Comparison of ENCODE assay signal across 1 cellular context in the genomic region with DNA sequence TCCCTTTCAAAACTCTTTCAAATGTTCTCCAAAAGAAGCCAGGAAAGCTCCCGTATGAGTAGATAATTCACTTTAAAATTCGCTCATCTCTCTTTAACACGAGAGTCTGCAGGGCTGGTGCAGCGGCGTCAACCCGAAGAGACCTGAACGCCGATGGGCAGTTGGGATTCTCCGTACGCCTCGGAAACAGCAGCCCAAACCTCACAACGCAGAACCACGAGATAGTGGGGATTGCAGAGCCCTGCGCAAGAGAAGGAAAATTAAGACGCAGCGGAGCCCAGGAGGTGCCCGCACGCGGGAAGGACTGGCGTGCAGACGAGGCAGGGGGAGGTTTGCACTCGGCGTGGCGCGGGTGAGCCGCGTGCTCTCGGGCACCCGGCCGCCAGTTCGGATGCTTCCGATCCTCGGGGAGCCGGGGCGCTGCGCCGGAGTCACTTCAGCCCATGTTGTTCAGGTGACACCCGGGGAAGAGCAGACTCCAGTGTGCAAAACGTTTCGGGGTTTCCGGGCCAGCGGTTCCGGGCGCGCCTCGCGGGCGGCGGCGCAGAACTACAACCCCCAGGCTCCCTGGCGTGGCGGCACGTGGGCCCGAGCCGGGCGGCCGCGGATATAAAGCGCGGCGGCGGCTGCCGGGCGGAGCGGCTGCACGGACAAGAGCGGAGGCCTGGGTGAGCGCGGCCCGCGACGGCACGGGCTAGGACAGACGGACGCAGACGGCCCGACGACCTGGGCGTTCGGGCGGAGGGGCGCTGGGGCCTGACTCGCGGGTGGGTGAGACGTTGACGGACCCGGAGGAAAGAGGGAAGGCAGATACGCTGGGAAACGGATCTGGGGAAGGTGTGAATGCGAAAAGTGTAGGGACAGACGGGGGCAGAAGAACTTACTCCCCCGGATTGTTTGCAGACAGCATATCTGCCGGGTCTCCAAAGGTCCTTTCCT.
TF ChIP-seq lines count a peak whose summit lies in the region.

A gene with protein sequence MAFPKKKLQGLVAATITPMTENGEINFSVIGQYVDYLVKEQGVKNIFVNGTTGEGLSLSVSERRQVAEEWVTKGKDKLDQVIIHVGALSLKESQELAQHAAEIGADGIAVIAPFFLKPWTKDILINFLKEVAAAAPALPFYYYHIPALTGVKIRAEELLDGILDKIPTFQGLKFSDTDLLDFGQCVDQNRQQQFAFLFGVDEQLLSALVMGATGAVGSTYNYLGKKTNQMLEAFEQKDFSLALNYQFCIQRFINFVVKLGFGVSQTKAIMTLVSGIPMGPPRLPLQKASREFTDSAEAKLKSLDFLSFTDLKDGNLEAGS (plus strand): TSS at position 636 of the 939 bp plus-strand sequence. CDS start 4,599 bp downstream, outside the sequence.

TF ChIP-seq in HepG2, 621 proteins besides CTCF, POLR2A, EP300 and RAD21 (continued from another document and continues in another):
- TF ChIP-seq, protein P1, sequence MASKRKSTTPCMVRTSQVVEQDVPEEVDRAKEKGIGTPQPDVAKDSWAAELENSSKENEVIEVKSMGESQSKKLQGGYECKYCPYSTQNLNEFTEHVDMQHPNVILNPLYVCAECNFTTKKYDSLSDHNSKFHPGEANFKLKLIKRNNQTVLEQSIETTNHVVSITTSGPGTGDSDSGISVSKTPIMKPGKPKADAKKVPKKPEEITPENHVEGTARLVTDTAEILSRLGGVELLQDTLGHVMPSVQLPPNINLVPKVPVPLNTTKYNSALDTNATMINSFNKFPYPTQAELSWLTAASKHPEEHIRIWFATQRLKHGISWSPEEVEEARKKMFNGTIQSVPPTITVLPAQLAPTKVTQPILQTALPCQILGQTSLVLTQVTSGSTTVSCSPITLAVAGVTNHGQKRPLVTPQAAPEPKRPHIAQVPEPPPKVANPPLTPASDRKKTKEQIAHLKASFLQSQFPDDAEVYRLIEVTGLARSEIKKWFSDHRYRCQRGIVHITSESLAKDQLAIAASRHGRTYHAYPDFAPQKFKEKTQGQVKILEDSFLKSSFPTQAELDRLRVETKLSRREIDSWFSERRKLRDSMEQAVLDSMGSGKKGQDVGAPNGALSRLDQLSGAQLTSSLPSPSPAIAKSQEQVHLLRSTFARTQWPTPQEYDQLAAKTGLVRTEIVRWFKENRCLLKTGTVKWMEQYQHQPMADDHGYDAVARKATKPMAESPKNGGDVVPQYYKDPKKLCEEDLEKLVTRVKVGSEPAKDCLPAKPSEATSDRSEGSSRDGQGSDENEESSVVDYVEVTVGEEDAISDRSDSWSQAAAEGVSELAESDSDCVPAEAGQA (IDR thresholded peaks at IDR 0.05; ENCODE audit: low read depth), result no peak
- TF ChIP-seq, protein P1 (CRISPR knock-in tag; IDR thresholded peaks at IDR 0.05; ENCODE audit: borderline replicate concordance), result 0 out of 2 replicates have a peak, but pooled peaks have one; percentile 55
- TF ChIP-seq ZNF136 (CRISPR knock-in tag; IDR thresholded peaks at IDR 0.05; ENCODE audit: low read depth) (0 out of 2 replicates have a peak, but pooled peaks have one; percentile 26), ZNF781 (CRISPR knock-in tag; IDR thresholded peaks at IDR 0.05; ENCODE audit: borderline replicate concordance, not compliant biosample characterization) (no peak), ZNF510 (CRISPR knock-in tag; IDR thresholded peaks at IDR 0.05; ENCODE audit: low read depth) (no peak), GZF1 (CRISPR knock-in tag; IDR thresholded peaks at IDR 0.05) (no peak), RBFOX2 (IDR thresholded peaks at IDR 0.05; ENCODE audit: low read depth, low read length) (0 out of 2 replicates have a peak, but pooled peaks have one; percentile 28), ZNF543 (CRISPR knock-in tag; IDR thresholded peaks at IDR 0.05) (0 out of 2 replicates have a peak, but pooled peaks have one; percentile 42), CHCHD3 (CRISPR knock-in tag; IDR thresholded peaks at IDR 0.05) (no peak), HOXA9 (CRISPR knock-in tag; IDR thresholded peaks at IDR 0.05; ENCODE audit: borderline replicate concordance) (no peak), ZNF160 (CRISPR knock-in tag; IDR thresholded peaks at IDR 0.05) (0 out of 2 replicates have a peak, but pooled peaks have one; percentile 44), ZNF446 (CRISPR knock-in tag; IDR thresholded peaks at IDR 0.05) (no peak), ZSCAN25 (CRISPR knock-in tag; IDR thresholded peaks at IDR 0.05) (no peak)
- TF ChIP-seq, protein P2, sequence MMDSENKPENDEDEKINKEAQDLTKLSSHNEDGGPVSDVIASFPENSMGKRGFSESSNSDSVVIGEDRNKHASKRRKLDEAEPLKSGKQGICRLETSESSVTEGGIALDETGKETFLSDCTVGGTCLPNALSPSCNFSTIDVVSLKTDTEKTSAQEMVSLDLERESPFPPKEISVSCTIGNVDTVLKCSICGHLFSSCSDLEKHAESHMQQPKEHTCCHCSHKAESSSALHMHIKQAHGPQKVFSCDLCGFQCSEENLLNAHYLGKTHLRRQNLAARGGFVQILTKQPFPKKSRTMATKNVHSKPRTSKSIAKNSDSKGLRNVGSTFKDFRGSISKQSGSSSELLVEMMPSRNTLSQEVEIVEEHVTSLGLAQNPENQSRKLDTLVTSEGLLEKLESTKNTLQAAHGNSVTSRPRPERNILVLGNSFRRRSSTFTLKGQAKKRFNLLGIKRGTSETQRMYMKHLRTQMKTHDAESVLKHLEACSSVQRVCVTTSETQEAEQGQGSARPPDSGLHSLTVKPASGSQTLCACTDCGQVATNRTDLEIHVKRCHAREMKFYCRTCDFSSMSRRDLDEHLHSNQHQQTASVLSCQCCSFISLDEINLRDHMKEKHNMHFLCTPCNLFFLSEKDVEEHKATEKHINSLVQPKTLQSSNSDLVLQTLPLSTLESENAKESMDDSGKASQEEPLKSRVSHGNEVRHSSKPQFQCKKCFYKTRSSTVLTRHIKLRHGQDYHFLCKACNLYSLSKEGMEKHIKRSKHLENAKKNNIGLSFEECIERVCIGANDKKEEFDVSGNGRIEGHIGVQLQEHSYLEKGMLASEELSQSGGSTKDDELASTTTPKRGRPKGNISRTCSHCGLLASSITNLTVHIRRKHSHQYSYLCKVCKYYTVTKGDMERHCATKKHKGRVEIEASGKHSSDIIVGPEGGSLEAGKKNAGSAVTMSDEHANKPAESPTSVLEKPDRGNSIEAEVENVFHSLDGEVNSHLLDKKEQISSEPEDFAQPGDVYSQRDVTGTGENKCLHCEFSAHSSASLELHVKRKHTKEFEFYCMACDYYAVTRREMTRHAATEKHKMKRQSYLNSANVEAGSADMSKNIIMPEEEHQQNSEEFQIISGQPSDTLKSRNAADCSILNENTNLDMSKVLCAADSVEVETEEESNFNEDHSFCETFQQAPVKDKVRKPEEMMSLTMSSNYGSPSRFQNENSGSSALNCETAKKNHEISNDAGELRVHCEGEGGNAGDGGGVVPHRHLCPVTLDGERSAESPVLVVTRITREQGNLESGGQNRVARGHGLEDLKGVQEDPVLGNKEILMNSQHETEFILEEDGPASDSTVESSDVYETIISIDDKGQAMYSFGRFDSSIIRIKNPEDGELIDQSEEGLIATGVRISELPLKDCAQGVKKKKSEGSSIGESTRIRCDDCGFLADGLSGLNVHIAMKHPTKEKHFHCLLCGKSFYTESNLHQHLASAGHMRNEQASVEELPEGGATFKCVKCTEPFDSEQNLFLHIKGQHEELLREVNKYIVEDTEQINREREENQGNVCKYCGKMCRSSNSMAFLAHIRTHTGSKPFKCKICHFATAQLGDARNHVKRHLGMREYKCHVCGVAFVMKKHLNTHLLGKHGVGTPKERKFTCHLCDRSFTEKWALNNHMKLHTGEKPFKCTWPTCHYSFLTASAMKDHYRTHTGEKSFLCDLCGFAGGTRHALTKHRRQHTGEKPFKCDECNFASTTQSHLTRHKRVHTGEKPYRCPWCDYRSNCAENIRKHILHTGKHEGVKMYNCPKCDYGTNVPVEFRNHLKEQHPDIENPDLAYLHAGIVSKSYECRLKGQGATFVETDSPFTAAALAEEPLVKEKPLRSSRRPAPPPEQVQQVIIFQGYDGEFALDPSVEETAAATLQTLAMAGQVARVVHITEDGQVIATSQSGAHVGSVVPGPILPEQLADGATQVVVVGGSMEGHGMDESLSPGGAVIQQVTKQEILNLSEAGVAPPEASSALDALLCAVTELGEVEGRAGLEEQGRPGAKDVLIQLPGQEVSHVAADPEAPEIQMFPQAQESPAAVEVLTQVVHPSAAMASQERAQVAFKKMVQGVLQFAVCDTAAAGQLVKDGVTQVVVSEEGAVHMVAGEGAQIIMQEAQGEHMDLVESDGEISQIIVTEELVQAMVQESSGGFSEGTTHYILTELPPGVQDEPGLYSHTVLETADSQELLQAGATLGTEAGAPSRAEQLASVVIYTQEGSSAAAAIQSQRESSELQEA (CRISPR knock-in tag; IDR thresholded peaks at IDR 0.05; ENCODE audit: not compliant biosample characterization), result peak; percentile 86
- TF ChIP-seq, protein P3, sequence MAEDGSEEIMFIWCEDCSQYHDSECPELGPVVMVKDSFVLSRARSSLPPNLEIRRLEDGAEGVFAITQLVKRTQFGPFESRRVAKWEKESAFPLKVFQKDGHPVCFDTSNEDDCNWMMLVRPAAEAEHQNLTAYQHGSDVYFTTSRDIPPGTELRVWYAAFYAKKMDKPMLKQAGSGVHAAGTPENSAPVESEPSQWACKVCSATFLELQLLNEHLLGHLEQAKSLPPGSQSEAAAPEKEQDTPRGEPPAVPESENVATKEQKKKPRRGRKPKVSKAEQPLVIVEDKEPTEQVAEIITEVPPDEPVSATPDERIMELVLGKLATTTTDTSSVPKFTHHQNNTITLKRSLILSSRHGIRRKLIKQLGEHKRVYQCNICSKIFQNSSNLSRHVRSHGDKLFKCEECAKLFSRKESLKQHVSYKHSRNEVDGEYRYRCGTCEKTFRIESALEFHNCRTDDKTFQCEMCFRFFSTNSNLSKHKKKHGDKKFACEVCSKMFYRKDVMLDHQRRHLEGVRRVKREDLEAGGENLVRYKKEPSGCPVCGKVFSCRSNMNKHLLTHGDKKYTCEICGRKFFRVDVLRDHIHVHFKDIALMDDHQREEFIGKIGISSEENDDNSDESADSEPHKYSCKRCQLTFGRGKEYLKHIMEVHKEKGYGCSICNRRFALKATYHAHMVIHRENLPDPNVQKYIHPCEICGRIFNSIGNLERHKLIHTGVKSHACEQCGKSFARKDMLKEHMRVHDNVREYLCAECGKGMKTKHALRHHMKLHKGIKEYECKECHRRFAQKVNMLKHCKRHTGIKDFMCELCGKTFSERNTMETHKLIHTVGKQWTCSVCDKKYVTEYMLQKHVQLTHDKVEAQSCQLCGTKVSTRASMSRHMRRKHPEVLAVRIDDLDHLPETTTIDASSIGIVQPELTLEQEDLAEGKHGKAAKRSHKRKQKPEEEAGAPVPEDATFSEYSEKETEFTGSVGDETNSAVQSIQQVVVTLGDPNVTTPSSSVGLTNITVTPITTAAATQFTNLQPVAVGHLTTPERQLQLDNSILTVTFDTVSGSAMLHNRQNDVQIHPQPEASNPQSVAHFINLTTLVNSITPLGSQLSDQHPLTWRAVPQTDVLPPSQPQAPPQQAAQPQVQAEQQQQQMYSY (CRISPR knock-in tag; IDR thresholded peaks at IDR 0.05), result peak; percentile 66; the same call in 1 of the 2 replicates
- TF ChIP-seq, protein P4, sequence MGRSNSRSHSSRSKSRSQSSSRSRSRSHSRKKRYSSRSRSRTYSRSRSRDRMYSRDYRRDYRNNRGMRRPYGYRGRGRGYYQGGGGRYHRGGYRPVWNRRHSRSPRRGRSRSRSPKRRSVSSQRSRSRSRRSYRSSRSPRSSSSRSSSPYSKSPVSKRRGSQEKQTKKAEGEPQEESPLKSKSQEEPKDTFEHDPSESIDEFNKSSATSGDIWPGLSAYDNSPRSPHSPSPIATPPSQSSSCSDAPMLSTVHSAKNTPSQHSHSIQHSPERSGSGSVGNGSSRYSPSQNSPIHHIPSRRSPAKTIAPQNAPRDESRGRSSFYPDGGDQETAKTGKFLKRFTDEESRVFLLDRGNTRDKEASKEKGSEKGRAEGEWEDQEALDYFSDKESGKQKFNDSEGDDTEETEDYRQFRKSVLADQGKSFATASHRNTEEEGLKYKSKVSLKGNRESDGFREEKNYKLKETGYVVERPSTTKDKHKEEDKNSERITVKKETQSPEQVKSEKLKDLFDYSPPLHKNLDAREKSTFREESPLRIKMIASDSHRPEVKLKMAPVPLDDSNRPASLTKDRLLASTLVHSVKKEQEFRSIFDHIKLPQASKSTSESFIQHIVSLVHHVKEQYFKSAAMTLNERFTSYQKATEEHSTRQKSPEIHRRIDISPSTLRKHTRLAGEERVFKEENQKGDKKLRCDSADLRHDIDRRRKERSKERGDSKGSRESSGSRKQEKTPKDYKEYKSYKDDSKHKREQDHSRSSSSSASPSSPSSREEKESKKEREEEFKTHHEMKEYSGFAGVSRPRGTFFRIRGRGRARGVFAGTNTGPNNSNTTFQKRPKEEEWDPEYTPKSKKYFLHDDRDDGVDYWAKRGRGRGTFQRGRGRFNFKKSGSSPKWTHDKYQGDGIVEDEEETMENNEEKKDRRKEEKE (IDR thresholded peaks at IDR 0.05), result no peak
- TF ChIP-seq, protein P5, sequence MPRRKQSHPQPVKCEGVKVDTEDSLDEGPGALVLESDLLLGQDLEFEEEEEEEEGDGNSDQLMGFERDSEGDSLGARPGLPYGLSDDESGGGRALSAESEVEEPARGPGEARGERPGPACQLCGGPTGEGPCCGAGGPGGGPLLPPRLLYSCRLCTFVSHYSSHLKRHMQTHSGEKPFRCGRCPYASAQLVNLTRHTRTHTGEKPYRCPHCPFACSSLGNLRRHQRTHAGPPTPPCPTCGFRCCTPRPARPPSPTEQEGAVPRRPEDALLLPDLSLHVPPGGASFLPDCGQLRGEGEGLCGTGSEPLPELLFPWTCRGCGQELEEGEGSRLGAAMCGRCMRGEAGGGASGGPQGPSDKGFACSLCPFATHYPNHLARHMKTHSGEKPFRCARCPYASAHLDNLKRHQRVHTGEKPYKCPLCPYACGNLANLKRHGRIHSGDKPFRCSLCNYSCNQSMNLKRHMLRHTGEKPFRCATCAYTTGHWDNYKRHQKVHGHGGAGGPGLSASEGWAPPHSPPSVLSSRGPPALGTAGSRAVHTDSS (CRISPR knock-in tag; conservative IDR thresholded peaks at IDR 0.05), result no peak
- TF ChIP-seq, protein P6, sequence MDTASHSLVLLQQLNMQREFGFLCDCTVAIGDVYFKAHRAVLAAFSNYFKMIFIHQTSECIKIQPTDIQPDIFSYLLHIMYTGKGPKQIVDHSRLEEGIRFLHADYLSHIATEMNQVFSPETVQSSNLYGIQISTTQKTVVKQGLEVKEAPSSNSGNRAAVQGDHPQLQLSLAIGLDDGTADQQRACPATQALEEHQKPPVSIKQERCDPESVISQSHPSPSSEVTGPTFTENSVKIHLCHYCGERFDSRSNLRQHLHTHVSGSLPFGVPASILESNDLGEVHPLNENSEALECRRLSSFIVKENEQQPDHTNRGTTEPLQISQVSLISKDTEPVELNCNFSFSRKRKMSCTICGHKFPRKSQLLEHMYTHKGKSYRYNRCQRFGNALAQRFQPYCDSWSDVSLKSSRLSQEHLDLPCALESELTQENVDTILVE (CRISPR knock-in tag; IDR thresholded peaks at IDR 0.05), result no peak
